8 cellular contexts compared by ENCODE assay signal in the genomic region with DNA sequence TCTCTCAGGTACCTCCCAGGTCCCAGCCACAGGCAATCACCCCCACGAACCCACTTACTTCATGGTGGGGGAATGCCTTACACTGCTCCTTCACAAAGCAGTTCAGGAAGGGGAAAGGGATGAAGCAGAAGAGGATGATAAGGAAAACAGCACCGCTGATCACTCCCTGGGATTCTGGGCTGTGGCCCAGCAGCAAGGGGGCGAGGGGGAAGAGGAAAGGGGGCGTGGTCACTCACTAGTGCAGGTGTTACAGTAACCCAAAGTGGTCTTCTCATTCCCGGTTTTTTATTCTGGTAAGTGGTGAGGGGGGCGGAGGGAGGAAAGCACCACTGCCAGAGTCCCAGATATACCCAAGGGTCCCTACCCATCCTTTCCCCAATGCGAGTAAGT. TPM values are rescaled to one million over a fixed set of nuclear protein-coding genes. Genes with fewer than 3 reads are reported as not detected.
DNase-seq lines count a peak whose midpoint lies in the region; ATAC-seq lines count a peak whose summit lies in the region.

No MANE protein-coding gene starts in this region.

- POLR2A ChIA-PET in activated CD8-positive, alpha-beta T cell treated with anti-CD3 and anti-CD28 coated beads, Interleukin-2, amount 10 ng/mL, durations not matched to agents 7 days and 5 days (lab: Charles Lee) = no interaction called here

- CTCF ChIA-PET in activated CD8-positive, alpha-beta T cell treated with anti-CD3 and anti-CD28 coated beads, Interleukin-2, amount 10 ng/mL, durations not matched to agents 7 days and 5 days (lab: Charles Lee) = interaction anchor here (1.5 kb wide), 1 partner anchor 15 kb away, joined by 6 read pairs; no protein-coding TSS in a partner anchor

- ATAC-seq in activated CD8-positive, alpha-beta T cell treated with anti-CD3 and anti-CD28 coated beads, Interleukin-2, amount 10 ng/mL, durations not matched to agents 7 days and 5 days = no peak

- peak overlapping the region; percentile 95 for H3K27ac Mint-ChIP-seq in activated CD8-positive, alpha-beta T cell treated with anti-CD3 and anti-CD28 coated beads, Interleukin-2, amount 10 ng/mL, durations not matched to agents 7 days and 5 days
- H3K27ac Mint-ChIP-seq in stimulated activated naive CD8-positive, alpha-beta T cell treated with anti-CD3 and anti-CD28 coated beads, Interleukin-15, Interleukin-2, amounts not matched to agents 100 ng/mL and 50 ng/mL, for 24 hours = peak overlapping the region; percentile 96

- peaks cover 55% of the 10 kb centered on the region for H3K4me1 Mint-ChIP-seq in activated CD8-positive, alpha-beta T cell treated with anti-CD3 and anti-CD28 coated beads, Interleukin-2, amount 10 ng/mL, durations not matched to agents 7 days and 5 days (ENCODE audit: low read depth)
- H3K4me1 Mint-ChIP-seq in stimulated activated naive CD8-positive, alpha-beta T cell treated with anti-CD3 and anti-CD28 coated beads, Interleukin-15, Interleukin-2, amounts not matched to agents 100 ng/mL and 50 ng/mL, for 24 hours (ENCODE audit: low read depth) = peaks cover 42% of the 10 kb centered on the region

- peak; percentile 42 for DNase-seq in NCI-H748 (lab: John Stamatoyannopoulos, UW; ENCODE audit: unreplicated experiment)
- no peak for DNase-seq in NCI-H748 treated with DMSO at 0.1 percent for 48 hours (lab: John Stamatoyannopoulos, UW)
- DNase-seq in activated CD8-positive, alpha-beta T cell treated with anti-CD3 and anti-CD28 coated beads, Interleukin-2, amount 10 ng/mL, durations not matched to agents 7 days and 5 days = no peak
- no peak for DNase-seq in HT-29 (ENCODE audit: low spot score)
- no peak for DNase-seq in stimulated activated CD4-positive, alpha-beta T cell treated with anti-CD3 and anti-CD28 coated beads, Interleukin-1b, Interleukin-23, amount 100 ng/mL, for 48 hours
- no peak for DNase-seq in cortex of kidney (lab: John Stamatoyannopoulos, UW)

- no peaks in the 10 kb centered on the region for H3K27me3 Mint-ChIP-seq in activated CD8-positive, alpha-beta T cell treated with anti-CD3 and anti-CD28 coated beads, Interleukin-2, amount 10 ng/mL, durations not matched to agents 7 days and 5 days (ENCODE audit: low read depth)
- H3K27me3 Mint-ChIP-seq in stimulated activated naive CD8-positive, alpha-beta T cell treated with anti-CD3 and anti-CD28 coated beads, Interleukin-15, Interleukin-2, amounts not matched to agents 100 ng/mL and 50 ng/mL, for 24 hours = no peaks in the 10 kb centered on the region

- H3K36me3 Mint-ChIP-seq in activated CD8-positive, alpha-beta T cell treated with anti-CD3 and anti-CD28 coated beads, Interleukin-2, amount 10 ng/mL, durations not matched to agents 7 days and 5 days (ENCODE audit: low read depth) = peaks cover 42% of the 10 kb centered on the region
- peaks cover 39% of the 10 kb centered on the region for H3K36me3 Mint-ChIP-seq in stimulated activated naive CD8-positive, alpha-beta T cell treated with anti-CD3 and anti-CD28 coated beads, Interleukin-15, Interleukin-2, amounts not matched to agents 100 ng/mL and 50 ng/mL, for 24 hours (ENCODE audit: low read depth)

- peak overlapping the region; percentile 92 for H3K4me3 ChIP-seq in iPS-18c (ENCODE audit: insufficient read depth, low read depth, low read length)

- H3K9me3 ChIP-seq in iPS-18c (ENCODE audit: control insufficient read depth, insufficient read depth, low read length) = no peaks in the 10 kb centered on the region

- H3K4me3 Mint-ChIP-seq in activated CD8-positive, alpha-beta T cell treated with anti-CD3 and anti-CD28 coated beads, Interleukin-2, amount 10 ng/mL, durations not matched to agents 7 days and 5 days = peak overlapping the region; percentile 90
- H3K4me3 Mint-ChIP-seq in stimulated activated naive CD8-positive, alpha-beta T cell treated with anti-CD3 and anti-CD28 coated beads, Interleukin-15, Interleukin-2, amounts not matched to agents 100 ng/mL and 50 ng/mL, for 24 hours = peak overlapping the region; percentile 88

- no peaks in the 10 kb centered on the region for H3K9me3 Mint-ChIP-seq in activated CD8-positive, alpha-beta T cell treated with anti-CD3 and anti-CD28 coated beads, Interleukin-2, amount 10 ng/mL, durations not matched to agents 7 days and 5 days (ENCODE audit: insufficient read depth)
- no peaks in the 10 kb centered on the region for H3K9me3 Mint-ChIP-seq in stimulated activated naive CD8-positive, alpha-beta T cell treated with anti-CD3 and anti-CD28 coated beads, Interleukin-15, Interleukin-2, amounts not matched to agents 100 ng/mL and 50 ng/mL, for 24 hours

RNA-seq across cellular contexts. Expression of a gene that starts 0.7 kb away (rescaled TPM):
- 10 to 100 TPM; 52.5 to 57.7 TPM for total RNA-seq in activated CD8-positive, alpha-beta T cell treated with anti-CD3 and anti-CD28 coated beads, Interleukin-2, amount 10 ng/mL, durations not matched to agents 7 days and 5 days
- 67.2 and 93.2 TPM in 2 replicates for total RNA-seq in HT-29 (2014; rRNA removed; shearing (Covaris generic))

RNA-seq across cellular contexts. Expression of a gene that starts 6.2 kb away (rescaled TPM):
- total RNA-seq in activated CD8-positive, alpha-beta T cell treated with anti-CD3 and anti-CD28 coated beads, Interleukin-2, amount 10 ng/mL, durations not matched to agents 7 days and 5 days = 10 to 100 TPM; 33.2 to 35.2 TPM
- 31.9 and 40.4 TPM in 2 replicates for total RNA-seq in HT-29 (2014; rRNA removed; shearing (Covaris generic))

RNA-seq across cellular contexts. Expression of a gene that starts 16.3 kb away (rescaled TPM):
- 10 to 100 TPM; 31.0 to 32.5 TPM for total RNA-seq in activated CD8-positive, alpha-beta T cell treated with anti-CD3 and anti-CD28 coated beads, Interleukin-2, amount 10 ng/mL, durations not matched to agents 7 days and 5 days
- total RNA-seq in HT-29 (2014; rRNA removed; shearing (Covaris generic)) = 21.9 and 25.1 TPM in 2 replicates

RNA-seq across cellular contexts. Expression of a gene that starts 20.4 kb away (rescaled TPM):
- 10 to 100 TPM; 36.1 to 40.9 TPM for total RNA-seq in activated CD8-positive, alpha-beta T cell treated with anti-CD3 and anti-CD28 coated beads, Interleukin-2, amount 10 ng/mL, durations not matched to agents 7 days and 5 days
- total RNA-seq in HT-29 (2014; rRNA removed; shearing (Covaris generic)) = 15.5 and 16.9 TPM in 2 replicates

RNA-seq across cellular contexts. Expression of a gene that starts 33.3 kb away (rescaled TPM):
- total RNA-seq in activated CD8-positive, alpha-beta T cell treated with anti-CD3 and anti-CD28 coated beads, Interleukin-2, amount 10 ng/mL, durations not matched to agents 7 days and 5 days = 10 to 100 TPM; 30.8 to 31.6 TPM
- total RNA-seq in HT-29 (2014; rRNA removed; shearing (Covaris generic)) = 32.6 and 47.8 TPM in 2 replicates
